ENCODE assay signal across 8 cellular contexts in the genomic region with DNA sequence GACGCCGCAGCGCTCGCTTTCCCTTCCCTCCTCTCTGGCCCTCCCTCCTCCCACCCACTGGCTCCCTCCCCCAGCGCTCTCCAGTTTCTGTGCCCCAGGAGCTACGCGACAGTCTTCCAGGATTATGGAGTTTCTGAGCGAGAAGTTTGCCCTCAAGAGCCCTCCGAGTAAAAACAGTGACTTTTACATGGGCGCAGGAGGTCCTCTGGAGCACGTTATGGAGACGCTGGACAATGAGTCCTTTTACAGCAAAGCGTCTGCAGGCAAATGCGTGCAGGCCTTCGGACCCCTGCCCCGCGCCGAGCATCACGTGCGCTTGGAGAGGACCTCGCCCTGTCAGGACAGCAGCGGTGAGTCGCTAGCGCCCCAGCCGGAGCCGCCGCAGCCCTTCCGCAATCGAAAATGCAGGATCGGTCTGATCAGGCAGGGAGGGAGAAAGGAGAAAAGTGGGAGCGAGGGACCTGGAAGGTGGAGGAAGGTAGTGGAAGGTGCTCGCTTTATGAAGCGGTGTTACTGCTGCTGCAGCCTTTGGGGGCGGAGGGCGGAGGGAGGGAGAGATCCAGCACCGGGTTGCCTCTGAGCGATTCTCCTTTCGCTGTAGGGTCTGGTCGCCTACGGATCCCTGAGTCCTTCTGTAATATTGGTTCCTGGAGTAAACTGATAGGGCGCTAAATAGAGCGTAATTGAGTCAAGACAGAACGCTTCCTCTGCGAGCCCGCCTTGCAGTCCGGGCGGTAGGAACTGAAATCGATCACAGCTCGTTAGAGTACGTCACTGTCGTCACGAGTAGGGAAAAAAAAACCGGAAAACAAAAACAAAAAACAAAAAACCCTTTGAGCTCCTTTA. TPM values are rescaled to one million over a fixed set of nuclear protein-coding genes. Genes with fewer than 3 reads are reported as not detected.
A peak's percentile ranks its signal among the peaks of the same experiment; 100 is the strongest.
DNase-seq lines count a peak whose midpoint lies in the region; ATAC-seq, FAIRE-seq and TF ChIP-seq lines count a peak whose summit lies in the region.

A gene (plus strand): TSS at position 83 of the 846 bp plus-strand sequence. CDS start 42 bp downstream, at position 125.

- peak within 1 kb of the TSS; percentile 61 for H3K4me3 Mint-ChIP-seq in natural killer cell

- no peak within 1 kb of the TSS for H3K27ac ChIP-seq in Peyer's patch

- TF ChIP-seq POLR2A in Peyer's patch (IDR thresholded peaks at IDR 0.05): no peak
- TF ChIP-seq POLR2A in erythroblast (IDR thresholded peaks at IDR 0.05; ENCODE audit: low read length): no peak

- no peak for FAIRE-seq in GM19239 (lab: Jason Lieb, UNC)

- intact Hi-C loops in natural killer cell (cut with micrococcal nuclease): no loop called here

- peaks cover 0 to 3% of the 10 kb centered on the region in 2 donors for H3K9me3 Mint-ChIP-seq in natural killer cell

- no peaks in the 10 kb centered on the region for H3K36me3 ChIP-seq in Peyer's patch

- no peak within 1 kb of the TSS for H3K27ac Mint-ChIP-seq in natural killer cell

- H3K9me3 ChIP-seq in Peyer's patch: peaks cover 0 to 5% (median 0%) of the 10 kb centered on the region in 4 donors

- peaks cover 0 to 13% (median 0%) of the 10 kb centered on the region in 4 donors for H3K4me1 ChIP-seq in Peyer's patch

- no peaks in the 10 kb centered on the region for H3K36me3 Mint-ChIP-seq in natural killer cell

- TF ChIP-seq CTCF in Peyer's patch (IDR thresholded peaks at IDR 0.05): no peak
- no peak for TF ChIP-seq CTCF in natural killer cell (IDR thresholded peaks at IDR 0.05)

- DNase-seq in EH (ENCODE audit: low read depth): peak; percentile 18
- DNase-seq in Peyer's patch: peak in 2 of 3 donors; percentile 49 to 67
- peak; percentile 4 to 20 for DNase-seq in erythroblast (lab: John Stamatoyannopoulos, UW)
- DNase-seq in natural killer cell: no peak
- DNase-seq in RPMI8226: no peak
- no peak for DNase-seq in GM19239 (ENCODE audit: insufficient read length, low spot score)
- no peak for DNase-seq in kidney glomerular epithelial cell (lab: John Stamatoyannopoulos, UW)

- peaks cover 0 to 11% of the 10 kb centered on the region in 2 donors for H3K4me1 Mint-ChIP-seq in natural killer cell

- peak within 1 kb of the TSS; percentile 4 to 54 (median 24) for H3K4me3 ChIP-seq in Peyer's patch

- peaks cover 49 to 54% of the 10 kb centered on the region in 2 donors for H3K27me3 Mint-ChIP-seq in natural killer cell (ENCODE audit: low read depth in 2 of 2)

- ATAC-seq in HG02588 (IDR thresholded peaks at IDR 0.05; ENCODE audit: unreplicated experiment): peak; percentile 59
- ATAC-seq in natural killer cell: no peak

- peaks cover 0 to 22% of the 10 kb centered on the region in 2 donors for H3K27me3 ChIP-seq in Peyer's patch

RNA-seq across cellular contexts. Expression of the gene that starts here (rescaled TPM):
- total RNA-seq in Peyer's patch (not detected), natural killer cell (not detected)

Comparison
In these comparisons a context has a peak if more than half of its experiments do, and no peak if none do; other contexts are left out.
1. Peak in DNase-seq and H3K4me3 ChIP-seq in Peyer's patch; RNA of the gene not detected or under 1 TPM.
2. DNase-seq: peak in EH (single experiment) and erythroblast (2 of 2); none in natural killer cell (single experiment), RPMI8226 (single experiment), GM19239 (single experiment) and kidney glomerular epithelial cell (single experiment).